ENCODE assay signal across 19 cellular contexts in the genomic region with DNA sequence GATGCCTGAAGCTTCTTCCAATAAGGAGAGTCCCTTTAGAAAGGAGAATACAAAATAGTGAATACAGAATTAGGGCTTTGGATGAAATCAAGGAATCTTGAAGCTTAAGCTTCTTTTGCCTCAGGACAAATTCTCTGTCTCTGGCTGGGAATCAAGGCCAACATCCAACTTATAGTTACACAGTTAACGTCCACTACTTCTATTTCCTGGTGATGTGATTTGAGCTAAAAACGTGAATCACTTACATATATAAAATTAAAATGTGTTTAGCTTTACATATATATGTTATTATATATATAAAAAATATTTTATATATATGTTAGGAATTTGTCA.
"Had no signal": no experiment of that assay in that cellular context is flagged by ENCODE, and none has a peak within 500 bp of the region (broad histone marks: within the 10 kb centered on the region; RNA-seq: fewer than 3 reads in every experiment).

No MANE protein-coding gene starts in this region.

- ATAC-seq: activated CD8-positive, alpha-beta T cell treated with anti-CD3 and anti-CD28 coated beads, Interleukin-2, amount 10 ng/mL, durations not matched to agents 7 days and 5 days; right cardiac atrium had no signal

- H3K4me1 Mint-ChIP-seq: immature natural killer cell had no signal

- H3K27ac Mint-ChIP-seq: activated CD8-positive, alpha-beta T cell treated with anti-CD3 and anti-CD28 coated beads, Interleukin-2, amount 10 ng/mL, durations not matched to agents 7 days and 5 days; activated naive CD8-positive, alpha-beta T cell treated with anti-CD3 and anti-CD28 coated beads for 36 hours; immature natural killer cell; mesothelial cell of epicardium; stimulated activated naive CD8-positive, alpha-beta T cell treated with anti-CD3 and anti-CD28 coated beads, Interleukin-15, Interleukin-2, amounts not matched to agents 100 ng/mL and 50 ng/mL, for 24 hours had no signal

- H3K27me3 ChIP-seq: brain microvascular endothelial cell, esophagus squamous epithelium, neutrophil, upper lobe of left lung had no signal

- FAIRE-seq: endothelial cell of umbilical vein had no signal

- H3K4me3 ChIP-seq: esophagus squamous epithelium, upper lobe of left lung had no signal

- H3K4me3 Mint-ChIP-seq: activated CD8-positive, alpha-beta T cell treated with anti-CD3 and anti-CD28 coated beads, Interleukin-2, amount 10 ng/mL, durations not matched to agents 7 days and 5 days; activated naive CD8-positive, alpha-beta T cell treated with anti-CD3 and anti-CD28 coated beads for 36 hours; immature natural killer cell; mesothelial cell of epicardium; stimulated activated naive CD8-positive, alpha-beta T cell treated with anti-CD3 and anti-CD28 coated beads, Interleukin-15, Interleukin-2, amounts not matched to agents 100 ng/mL and 50 ng/mL, for 24 hours had no signal

- DNase-seq: activated CD8-positive, alpha-beta memory T cell treated with anti-CD3 and anti-CD28 coated beads, Interleukin-2, amount 50 U/mL, for 4 hours; activated CD8-positive, alpha-beta T cell treated with anti-CD3 and anti-CD28 coated beads, Interleukin-2, amount 10 ng/mL, durations not matched to agents 7 days and 5 days; activated gamma-delta T cell treated with Interleukin-2 at 50 U/mL for 16 hours; activated naive CD8-positive, alpha-beta T cell treated with anti-CD3 and anti-CD28 coated beads for 36 hours; activated T-cell treated with anti-CD3 and anti-CD28 coated beads, Interleukin-2, amount 50 U/mL, for 48 hours; brain microvascular endothelial cell; cortex of kidney; effector CD8-positive, alpha-beta T cell; esophagus squamous epithelium; foreskin fibroblast; immature natural killer cell; posterior cingulate gyrus; right cardiac atrium; T-helper 9 cell; upper lobe of left lung had no signal

- H3K27me3 Mint-ChIP-seq: activated naive CD8-positive, alpha-beta T cell treated with anti-CD3 and anti-CD28 coated beads for 36 hours; stimulated activated naive CD8-positive, alpha-beta T cell treated with anti-CD3 and anti-CD28 coated beads, Interleukin-15, Interleukin-2, amounts not matched to agents 100 ng/mL and 50 ng/mL, for 24 hours had no signal

- H3K9me3 Mint-ChIP-seq: immature natural killer cell had no signal

- H3K9me3 ChIP-seq: esophagus squamous epithelium, neutrophil, upper lobe of left lung had no signal

- H3K27ac ChIP-seq: brain microvascular endothelial cell, esophagus squamous epithelium, neutrophil, upper lobe of left lung had no signal

- H3K4me1 ChIP-seq: upper lobe of left lung had no signal

- H3K36me3 Mint-ChIP-seq: immature natural killer cell, mesothelial cell of epicardium had no signal

- H3K36me3 ChIP-seq: brain microvascular endothelial cell, esophagus squamous epithelium, neutrophil, upper lobe of left lung had no signal
